ENCODE assay signal across 1 cellular context in genomic region chr5:127108624-127109260, GRCh38. TPM values are rescaled to one million over a fixed set of nuclear protein-coding genes. Genes with fewer than 3 reads are reported as not detected.
"Had no signal": no experiment of that assay in that cellular context is flagged by ENCODE, and none has a peak within 500 bp of the region (broad histone marks: within the 10 kb centered on the region; RNA-seq: fewer than 3 reads in every experiment).

No MANE protein-coding gene starts in this region.

RNA-seq across cellular contexts. Expression of gene C5orf63, which starts 35.4 kb away (rescaled TPM):
- polyA plus RNA-seq: neural cell had no signal
